ENCODE assay signal across 1 cellular context in genomic region chr17:68435876-68436842, GRCh38.
TF ChIP-seq lines count a peak whose summit lies in the region.

No MANE protein-coding gene starts in this region.

TF ChIP-seq in HepG2, 621 proteins besides CTCF, POLR2A, EP300 and RAD21 (continued from another document and continues in another):
- no peak for TF ChIP-seq ZSCAN20 (CRISPR knock-in tag; IDR thresholded peaks at IDR 0.05; ENCODE audit: borderline replicate concordance)
- TF ChIP-seq ARNT (IDR thresholded peaks at IDR 0.05) = no peak
- TF ChIP-seq MAFF (IDR thresholded peaks at IDR 0.05; ENCODE audit: low read depth, low read length) = no peak
- TF ChIP-seq ZNF446 (CRISPR knock-in tag; IDR thresholded peaks at IDR 0.05) = 0 out of 2 replicates have a peak, but pooled peaks have one; percentile 34
- TF ChIP-seq STAG1 (CRISPR knock-in tag; IDR thresholded peaks at IDR 0.05) = peak; percentile 89
- no peak for TF ChIP-seq ZBTB8A (CRISPR knock-in tag; IDR thresholded peaks at IDR 0.05; ENCODE audit: borderline replicate concordance, low read depth)
- no peak for TF ChIP-seq ZNF609 (CRISPR knock-in tag; IDR thresholded peaks at IDR 0.05; ENCODE audit: borderline replicate concordance)
- TF ChIP-seq ELF1 (CRISPR knock-in tag; IDR thresholded peaks at IDR 0.05) = no peak
- peak; percentile 65 for TF ChIP-seq BORCS8-MEF2B (CRISPR knock-in tag; IDR thresholded peaks at IDR 0.05)
- TF ChIP-seq ZIK1 (CRISPR knock-in tag; IDR thresholded peaks at IDR 0.05; ENCODE audit: borderline replicate concordance, low read depth) = 0 out of 2 replicates have a peak, but pooled peaks have one; percentile 46
- TF ChIP-seq SP2 (CRISPR knock-in tag; IDR thresholded peaks at IDR 0.05) = no peak
- no peak for TF ChIP-seq ZNF331 (CRISPR knock-in tag; IDR thresholded peaks at IDR 0.05)
- no peak for TF ChIP-seq ATAD3A (CRISPR knock-in tag; IDR thresholded peaks at IDR 0.05)
- TF ChIP-seq FOXA3 (CRISPR knock-in tag; IDR thresholded peaks at IDR 0.05) = peak; percentile 35; the same call in 1 of the 2 replicates
- TF ChIP-seq MXD1 (CRISPR knock-in tag; IDR thresholded peaks at IDR 0.05) = no peak
- TF ChIP-seq FOXP1 (IDR thresholded peaks at IDR 0.05) = no peak
- TF ChIP-seq FOXP1 (CRISPR knock-in tag; IDR thresholded peaks at IDR 0.05) = no peak
- TF ChIP-seq ARNT2 (CRISPR knock-in tag; IDR thresholded peaks at IDR 0.05; ENCODE audit: low read depth) = no peak
- no peak for TF ChIP-seq ZNF691 (CRISPR knock-in tag; IDR thresholded peaks at IDR 0.05; ENCODE audit: borderline replicate concordance, low read depth)
- no peak for TF ChIP-seq ZNF891 (CRISPR knock-in tag; IDR thresholded peaks at IDR 0.05)
- no peak for TF ChIP-seq ETV6 (CRISPR knock-in tag; conservative IDR thresholded peaks at IDR 0.05)
- TF ChIP-seq NCOA5 (CRISPR knock-in tag; IDR thresholded peaks at IDR 0.05) = no peak
- TF ChIP-seq CBX5 (CRISPR knock-in tag; IDR thresholded peaks at IDR 0.05; ENCODE audit: borderline replicate concordance) = peak; percentile 40; the same call in 1 of the 2 replicates
- no peak for TF ChIP-seq ZNF274 (CRISPR knock-in tag; IDR thresholded peaks at IDR 0.05)
- no peak for TF ChIP-seq SALL2 (CRISPR knock-in tag; IDR thresholded peaks at IDR 0.05)
- no peak for TF ChIP-seq FOXA1 (IDR thresholded peaks at IDR 0.05)
- peak; percentile 31; the same call in 1 of the 2 replicates for TF ChIP-seq FOXA1 (CRISPR knock-in tag; IDR thresholded peaks at IDR 0.05)
- peak; percentile 47; the same call in 1 of the 2 replicates for TF ChIP-seq ARID5B (CRISPR knock-in tag; IDR thresholded peaks at IDR 0.05)
- peak; percentile 68; the same call in 1 of the 2 replicates for TF ChIP-seq ZNF83 (CRISPR knock-in tag; IDR thresholded peaks at IDR 0.05; ENCODE audit: borderline replicate concordance)
- no peak for TF ChIP-seq PBX2 (CRISPR knock-in tag; IDR thresholded peaks at IDR 0.05)
- no peak for TF ChIP-seq TOE1 (CRISPR knock-in tag; IDR thresholded peaks at IDR 0.05)
- no peak for TF ChIP-seq ZNF143 (CRISPR knock-in tag; IDR thresholded peaks at IDR 0.05)
- TF ChIP-seq TAF15 (IDR thresholded peaks at IDR 0.05; ENCODE audit: low read depth, low read length, poor library complexity, severe bottlenecking) = no peak
- no peak for TF ChIP-seq PAF1 (CRISPR knock-in tag; IDR thresholded peaks at IDR 0.05)
- TF ChIP-seq DDIT3 (CRISPR knock-in tag; IDR thresholded peaks at IDR 0.05) = no peak
- TF ChIP-seq ZNF350 (CRISPR knock-in tag; IDR thresholded peaks at IDR 0.05; ENCODE audit: borderline replicate concordance, low read depth) = no peak; the same call in none of the 2 replicates
- TF ChIP-seq ZBTB7B (CRISPR knock-in tag; IDR thresholded peaks at IDR 0.05) = no peak
- no peak for TF ChIP-seq E2F2 (CRISPR knock-in tag; IDR thresholded peaks at IDR 0.05; ENCODE audit: borderline replicate concordance)
- TF ChIP-seq KAT8 (CRISPR knock-in tag; IDR thresholded peaks at IDR 0.05) = 0 out of 2 replicates have a peak, but pooled peaks have one; percentile 21
- peak; percentile 65 for TF ChIP-seq PITX1 (CRISPR knock-in tag; IDR thresholded peaks at IDR 0.05)
- TF ChIP-seq ZBTB43 (CRISPR knock-in tag; conservative IDR thresholded peaks at IDR 0.05) = no peak
- TF ChIP-seq POGZ (CRISPR knock-in tag; IDR thresholded peaks at IDR 0.05) = no peak
- no peak for TF ChIP-seq CBX2 (IDR thresholded peaks at IDR 0.05; ENCODE audit: low read depth, low read length)
- no peak for TF ChIP-seq CBX2 (CRISPR knock-in tag; IDR thresholded peaks at IDR 0.05; ENCODE audit: low read depth)
- peak; percentile 64 for TF ChIP-seq ZNF687 (CRISPR knock-in tag; IDR thresholded peaks at IDR 0.05)
- TF ChIP-seq IRF9 (CRISPR knock-in tag; IDR thresholded peaks at IDR 0.05; ENCODE audit: borderline replicate concordance) = no peak
- 0 out of 2 replicates have a peak, but pooled peaks have one; percentile 26 for TF ChIP-seq ZKSCAN8 (CRISPR knock-in tag; IDR thresholded peaks at IDR 0.05; ENCODE audit: borderline replicate concordance)
- TF ChIP-seq ZNF33A (CRISPR knock-in tag; IDR thresholded peaks at IDR 0.05; ENCODE audit: borderline replicate concordance) = no peak
- TF ChIP-seq ZFP37 (CRISPR knock-in tag; IDR thresholded peaks at IDR 0.05; ENCODE audit: borderline replicate concordance) = no peak
- TF ChIP-seq JUN (CRISPR knock-in tag; IDR thresholded peaks at IDR 0.05) = no peak
